8 cellular contexts compared by ENCODE assay signal in genomic region chr5:150263801-150264621, GRCh38. TPM values are rescaled to one million over a fixed set of nuclear protein-coding genes. Genes with fewer than 3 reads are reported as not detected.
DNase-seq lines count a peak whose midpoint lies in the region; ATAC-seq, FAIRE-seq and TF ChIP-seq lines count a peak whose summit lies in the region.

No MANE protein-coding gene starts in this region.

- FAIRE-seq in H54 (lab: Jason Lieb, UNC) (peak; percentile 11), frontal cortex (lab: Jason Lieb, UNC) (no peak)

- CTCF ChIA-PET in PC-9 (lab: Charles Lee), result interaction anchor here (0.6 kb wide), 1 partner anchor 186 kb away, joined by 3 read pairs; no protein-coding TSS in a partner anchor

- H3K27ac ChIP-seq in PC-9, result peak overlapping the region; percentile 25; the same call in 1 of the 2 replicates

- peak overlapping the region; percentile 62 for H3K4me2 ChIP-seq in PC-9

- TF ChIP-seq CTCF in PC-9 (conservative IDR thresholded peaks at IDR 0.05), result no peak

- peak; percentile 44; the same call in 1 of the 2 replicates for TF ChIP-seq POLR2A in H54 (IDR thresholded peaks at IDR 0.05; ENCODE audit: low read depth, low read length)

- peaks cover 16% of the 10 kb centered on the region; the same call in 1 of the 2 replicates for H3F3A ChIP-seq in PC-9 (ENCODE audit: insufficient read depth, low read depth)

- BruUV-seq in PC-9 (replicated peaks; lab: Mats Ljungman, UMichigan), result no TSS peak

- no peak overlapping the region for H2AFZ ChIP-seq in PC-9

- no peaks in the 10 kb centered on the region for H3K79me2 ChIP-seq in PC-9 (ENCODE audit: low read depth)

- intact Hi-C loops in PC-9 (cut with micrococcal nuclease; ENCODE audit: unreplicated experiment), result loop anchor here (5.0 kb wide), 1 partner anchor 58 kb away; no protein-coding TSS in a partner anchor

- H3K27me3 ChIP-seq in PC-9 (ENCODE audit: insufficient read depth, low read depth), result no peaks in the 10 kb centered on the region

- no peak overlapping the region for H3K4me3 ChIP-seq in PC-9

- no peaks in the 10 kb centered on the region for H4K20me1 ChIP-seq in PC-9 (ENCODE audit: insufficient read depth)

- ATAC-seq in HG03460 (IDR thresholded peaks at IDR 0.05; ENCODE audit: unreplicated experiment), result no peak

- no peaks in the 10 kb centered on the region for H3K9me3 ChIP-seq in PC-9 (ENCODE audit: insufficient read depth, low read depth)

- H3K9me2 ChIP-seq in PC-9 (ENCODE audit: insufficient read depth), result no peaks in the 10 kb centered on the region

- no peaks in the 10 kb centered on the region for H3K36me3 ChIP-seq in PC-9 (ENCODE audit: low read depth)

- DNase-seq in H54 (ENCODE audit: insufficient read length, low spot score) (peak; percentile 91), PC-9 (peak; percentile 78 to 87), fibroblast of gingiva (ENCODE audit: low read depth) (peak; percentile 60), renal cortical epithelial cell (ENCODE audit: low read depth) (peak; percentile 93), frontal cortex (ENCODE audit: low spot score in 2 of 2) (no peak), NCI-H345 (lab: John Stamatoyannopoulos, UW) (no peak), GM19240 (ENCODE audit: insufficient read length, low spot score) (no peak)

- POLR2A ChIA-PET in PC-9 (lab: Charles Lee; ENCODE audit: unreplicated experiment), result no interaction called here

- H3K4me1 ChIP-seq in PC-9 (replicated peaks; ENCODE audit: insufficient read depth), result peaks cover 38% of the 10 kb centered on the region

RNA-seq across cellular contexts. Expression of gene CAMK2A, which starts 25.6 kb away (rescaled TPM):
- 0.13 and 0.65 TPM in 2 replicates for total RNA-seq in PC-9 (2021)
- total RNA-seq in renal cortical epithelial cell, result 0.15 TPM in 1 of 2 replicates, not detected in the other
- total RNA-seq in frontal cortex, result 16.7 TPM

RNA-seq across cellular contexts. Expression of gene ARSI, which starts 38.7 kb away (rescaled TPM):
- total RNA-seq in PC-9 (2021) (2.6 and 3.2 TPM in 2 replicates), renal cortical epithelial cell (7.3 and 11.7 TPM in 2 replicates), frontal cortex (0.41 TPM)

Comparison
In these comparisons a context has a peak if more than half of its experiments do, and no peak if none do; other contexts are left out.
1. DNase-seq: peak in H54 (single experiment), PC-9 (2 of 2), fibroblast of gingiva (single experiment) and renal cortical epithelial cell (single experiment); none in frontal cortex (0 of 2), NCI-H345 (single experiment) and GM19240 (single experiment).
2. RNA of gene CAMK2A, which starts 25.6 kb away (total RNA-seq): 16.7 TPM in frontal cortex (single experiment); 0.15 TPM in renal cortical epithelial cell and 0.13 to 0.65 TPM in PC-9; every median in the first group is over 10 times any median in the second.